In genomic region chr14:88379706-88380343, GRCh38 we compare ENCODE assay signal across 1 cellular context.
TF ChIP-seq lines count a peak whose summit lies in the region.

No MANE protein-coding gene starts in this region.

TF ChIP-seq in GM23338, 12 proteins besides CTCF, POLR2A, EP300 and RAD21 (continued from another document):
- TF ChIP-seq ZNF462 (CRISPR knock-in tag; IDR thresholded peaks at IDR 0.05) (no peak), NANOG (IDR thresholded peaks at IDR 0.05; ENCODE audit: borderline replicate concordance) (no peak), ETS1 (IDR thresholded peaks at IDR 0.05) (no peak), EZH2phosphoT487 (IDR thresholded peaks at IDR 0.05; ENCODE audit: unreplicated experiment) (no peak)
